8 cellular contexts compared by ENCODE assay signal in genomic region chr1:226736001-226736907, GRCh38. TPM values are rescaled to one million over a fixed set of nuclear protein-coding genes. Genes with fewer than 3 reads are reported as not detected.
DNase-seq lines count a peak whose midpoint lies in the region; ATAC-seq and TF ChIP-seq lines count a peak whose summit lies in the region.

No MANE protein-coding gene starts in this region.

- H3K4me3 ChIP-seq in astrocyte of the cerebellum (ENCODE audit: low read depth, low read length): peak overlapping the region; percentile 94

- TF ChIP-seq CTCF in astrocyte of the cerebellum (IDR thresholded peaks at IDR 0.05; ENCODE audit: low read depth, low read length, missing control alignments) (no peak), GM13977 (IDR thresholded peaks at IDR 0.05; ENCODE audit: extremely low read depth, insufficient read depth, missing control alignments) (no peak), omental fat pad (IDR thresholded peaks at IDR 0.05) (no peak)

- in situ Hi-C loops in astrocyte of the cerebellum (cut with HindIII; ENCODE audit: low sequenced_read_pairs) (no loop called here), GM13977 (cut with MboI; ENCODE audit: low pct_unique_long_range_greater_than_20kb, low sequenced_read_pairs, unreplicated experiment) (no loop called here)

- ATAC-seq in HG02938 (IDR thresholded peaks at IDR 0.05; ENCODE audit: unreplicated experiment): no peak
- ATAC-seq in omental fat pad (ENCODE audit: low FRiP score): no peak

- peak; percentile 49 for DNase-seq in NCI-H69 (lab: John Stamatoyannopoulos, UW)
- no peak for DNase-seq in astrocyte of the cerebellum (ENCODE audit: low read depth)
- DNase-seq in left kidney (ENCODE audit: low read depth, low spot score): peak; percentile 25
- peak; percentile 61 for DNase-seq in superior temporal gyrus (ENCODE audit: extremely low spot score)
- no peak for DNase-seq in NCI-H187 (lab: John Stamatoyannopoulos, UW)
- DNase-seq in GM13977 (ENCODE audit: low spot score): no peak
- DNase-seq in omental fat pad (ENCODE audit: low spot score): no peak

RNA-seq across cellular contexts. Expression of gene ITPKB, which starts 2.8 kb away (rescaled TPM):
- total RNA-seq in omental fat pad: 10 to 100 TPM; 22.2 to 68.6 (median 31.5) TPM

Comparison
In these comparisons a context has a peak if more than half of its experiments do, and no peak if none do; other contexts are left out.
1. DNase-seq: peak in NCI-H69 (single experiment), left kidney (single experiment) and superior temporal gyrus (single experiment); none in astrocyte of the cerebellum (single experiment), NCI-H187 (0 of 2), GM13977 (single experiment) and omental fat pad (single experiment).